Comparison of ENCODE assay signal across 25 cellular contexts in genomic region chrX:42269186-42269585, GRCh38.
DNase-seq lines count a peak whose midpoint lies in the region; ATAC-seq, FAIRE-seq and TF ChIP-seq lines count a peak whose summit lies in the region.
"Had no signal": no experiment of that assay in that cellular context is flagged by ENCODE, and none has a peak within 500 bp of the region (broad histone marks: within the 10 kb centered on the region; RNA-seq: fewer than 3 reads in every experiment).

No MANE protein-coding gene starts in this region.

- 37 to 49% methylated on average over 2 of the region's 2 CpGs for WGBS in tibial nerve, 2 donors

- no peak for TF ChIP-seq POLR2A in tibial nerve (IDR thresholded peaks at IDR 0.05)

- no peak for DNase-seq in D721Med (ENCODE audit: insufficient read length, low spot score)
- peak; percentile 6 for DNase-seq in LHCN-M2 (ENCODE audit: low read depth)
- DNase-seq in adipocyte (ENCODE audit: low read depth), result peak; percentile 64
- peak; percentile 11 to 41 for DNase-seq in foreskin keratinocyte
- DNase-seq in NCI-H69 (lab: John Stamatoyannopoulos, UW), result no peak
- DNase-seq in tibial nerve (ENCODE audit: low spot score in 2 of 2), result no peak
- DNase-seq in stimulated activated CD4-positive, alpha-beta T cell treated with anti-CD3 and anti-CD28 coated beads, Interleukin-12 subunit alpha, Interleukin-12 subunit beta, amount 100 ng/mL, for 4 hours, result no peak
- no peak for DNase-seq in urothelium cell line (ENCODE audit: low spot score)
- DNase-seq: ACHN; activated CD4-positive, alpha-beta T cell treated with anti-CD3 and anti-CD28 coated beads, Interleukin-2, amount 50 U/mL, for 1 hour; activated CD8-positive, alpha-beta memory T cell treated with anti-CD3 and anti-CD28 coated beads, Interleukin-2, amount 50 U/mL, for 48 hours; activated effector memory CD4-positive, alpha-beta T cell treated with anti-CD3 and anti-CD28 coated beads, Interleukin-2, amount 50 U/mL, for 16 hours; CD4-positive, CD25-positive, alpha-beta regulatory T cell; DMS 273 treated with DMSO at 0.1 percent for 48 hours; HCEC 1CT; Karpas-422; NCI-H1436 treated with DMSO at 0.1 percent for 48 hours; NCI-H774; stimulated activated CD4-positive, alpha-beta T cell treated with anti-CD3 and anti-CD28 coated beads, Interleukin-15, amount 100 ng/mL, for 24 hours; substantia nigra; T-helper 17 cell had no signal

- no peak overlapping the region for H3K4me3 ChIP-seq in adipocyte (ENCODE audit: low read length)
- no peak overlapping the region for H3K4me3 ChIP-seq in tibial nerve
- H3K4me3 ChIP-seq: gastroesophageal sphincter, lung, vagina had no signal

- H3K4me1 ChIP-seq in adipocyte (ENCODE audit: control insufficient read depth, insufficient read depth, low read length), result no peaks in the 10 kb centered on the region
- H3K4me1 ChIP-seq in foreskin keratinocyte, result no peaks in the 10 kb centered on the region
- H3K4me1 ChIP-seq in tibial nerve, result no peaks in the 10 kb centered on the region
- H3K4me1 ChIP-seq: gastroesophageal sphincter, vagina had no signal

- no peak overlapping the region for H3K9ac ChIP-seq in adipocyte (ENCODE audit: low read length)

- H3K27ac ChIP-seq in foreskin keratinocyte, result no peak overlapping the region
- no peak overlapping the region for H3K27ac ChIP-seq in tibial nerve
- H3K27ac ChIP-seq: gastroesophageal sphincter, vagina had no signal

- no peaks in the 10 kb centered on the region for H3K36me3 ChIP-seq in adipocyte (ENCODE audit: control insufficient read depth, insufficient read depth, low read length, severe bottlenecking)
- H3K36me3 ChIP-seq in tibial nerve, result no peaks in the 10 kb centered on the region
- H3K36me3 ChIP-seq: gastroesophageal sphincter, vagina had no signal

- no peak for TF ChIP-seq EP300 in tibial nerve (IDR thresholded peaks at IDR 0.05)

- TF ChIP-seq CTCF in D721Med (IDR thresholded peaks at IDR 0.05; ENCODE audit: insufficient read depth, missing control alignments) (no peak), foreskin keratinocyte (conservative IDR thresholded peaks at IDR 0.05) (no peak), tibial nerve (IDR thresholded peaks at IDR 0.05) (no peak)

- H3K9me3 ChIP-seq in adipocyte (ENCODE audit: control insufficient read depth, low read length), result no peaks in the 10 kb centered on the region
- no peaks in the 10 kb centered on the region for H3K9me3 ChIP-seq in tibial nerve
- H3K9me3 ChIP-seq: gastroesophageal sphincter, vagina had no signal

- peak; percentile 25 for FAIRE-seq in D721Med (lab: Jason Lieb, UNC)
- no peak for FAIRE-seq in urothelium cell line (lab: Jason Lieb, UNC)
- FAIRE-seq: G401.6 had no signal

- H3K27me3 ChIP-seq in adipocyte (replicated peaks; ENCODE audit: control insufficient read depth, insufficient read depth, low read length) (peaks cover 7% of the 10 kb centered on the region), foreskin keratinocyte (no peaks in the 10 kb centered on the region), tibial nerve (no peaks in the 10 kb centered on the region)
- H3K27me3 ChIP-seq: gastroesophageal sphincter, vagina had no signal

- ATAC-seq in foreskin keratinocyte, result no peak
- ATAC-seq: gastroesophageal sphincter, T-helper 17 cell had no signal

Comparison
In these comparisons a context has a peak if more than half of its experiments do, and no peak if none do; other contexts are left out.
1. DNase-seq: peak in LHCN-M2 (single experiment), adipocyte (single experiment) and foreskin keratinocyte (2 of 2); none in D721Med (single experiment), NCI-H69 (single experiment), tibial nerve (0 of 2), stimulated activated CD4-positive, alpha-beta T cell treated with anti-CD3 and anti-CD28 coated beads, Interleukin-12 subunit alpha, Interleukin-12 subunit beta, amount 100 ng/mL, for 4 hours (single experiment) and urothelium cell line (single experiment).